Comparison of ENCODE assay signal across 1 cellular context in the genomic region with DNA sequence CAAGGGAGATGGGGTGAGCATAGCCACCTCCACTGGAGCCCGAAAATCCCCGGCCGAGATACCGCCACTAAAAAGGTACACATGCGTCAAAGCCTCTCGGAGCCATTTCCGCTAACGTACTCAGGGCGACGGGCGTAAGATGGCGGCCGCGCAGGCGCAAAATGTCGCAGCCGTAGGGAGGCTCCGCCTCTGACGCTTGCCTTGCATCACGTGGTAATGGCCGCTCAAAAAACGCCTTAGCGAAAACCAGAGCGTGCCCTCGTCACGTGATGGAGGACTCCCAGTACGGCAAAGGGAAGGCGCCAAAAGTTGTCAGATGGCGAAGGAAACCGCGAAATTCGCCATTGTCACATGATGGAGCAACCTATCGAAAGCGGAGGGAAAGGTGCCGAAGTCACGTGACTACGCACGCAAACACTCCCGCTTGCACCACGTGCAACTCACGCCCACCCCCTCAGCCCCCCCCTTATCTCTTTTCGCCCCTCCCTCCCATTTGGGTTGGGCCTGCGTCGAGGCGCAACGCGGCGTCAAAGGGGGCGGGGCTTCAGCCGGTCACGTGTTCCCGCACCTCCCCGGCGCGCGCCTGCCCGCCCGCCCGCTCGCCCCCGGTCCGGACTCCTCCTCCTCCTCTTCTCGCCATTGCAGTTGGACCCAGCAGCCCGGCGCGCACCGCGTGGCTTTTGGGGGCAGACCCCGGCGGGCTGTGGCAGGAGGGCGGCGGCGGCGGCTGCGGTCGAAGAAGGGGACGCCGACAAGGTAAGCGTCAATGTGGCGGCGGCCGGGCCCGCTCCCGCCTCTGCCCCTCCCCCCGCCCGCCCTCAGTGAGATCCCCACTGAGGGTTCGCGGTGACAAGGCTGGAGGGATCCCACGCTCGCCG.
TF ChIP-seq lines count a peak whose summit lies in the region.

Gene ILF3 (plus strand): TSS at position 615 of the 878 bp plus-strand sequence. CDS start 16,260 bp downstream, outside the sequence.

TF ChIP-seq in GM12878, 131 proteins besides CTCF, POLR2A, EP300 and RAD21 (continued from another document and continues in another):
- TF ChIP-seq PKNOX1 (IDR thresholded peaks at IDR 0.05) (peak; percentile 75), IKZF2 (IDR thresholded peaks at IDR 0.05) (peak in 1 of 2 experiments; percentile 41; a peak in 1 of 4 replicates), RBBP5 (conservative IDR thresholded peaks at IDR 0.05) (no peak), ZNF384 (IDR thresholded peaks at IDR 0.05; ENCODE audit: borderline replicate concordance, low read depth, low read length) (no peak; the same call in 1 of the 2 replicates), SPI1 (IDR thresholded peaks at IDR 0.05; ENCODE audit: borderline replicate concordance, insufficient read depth, low read depth, low read length) (peak; percentile 10; the same call in 1 of the 2 replicates), EED (IDR thresholded peaks at IDR 0.05; ENCODE audit: low read depth) (no peak), FOS (IDR thresholded peaks at IDR 0.05; ENCODE audit: borderline replicate concordance, extremely low read depth, insufficient read length) (peak; percentile 46), ZNF207 (IDR thresholded peaks at IDR 0.05; ENCODE audit: borderline replicate concordance) (peak; percentile 66; the same call in 1 of the 2 replicates), ZSCAN29 (IDR thresholded peaks at IDR 0.05) (no peak), CHD4 (IDR thresholded peaks at IDR 0.05) (no peak), NRF1 (conservative IDR thresholded peaks at IDR 0.05; ENCODE audit: low read depth, low read length) (peak; percentile 76), EGR1 (IDR thresholded peaks at IDR 0.05; ENCODE audit: borderline replicate concordance in 1 of 2, low read depth in 2 of 2, low read length in 2 of 2) (peak; percentile 6 to 79), BACH1 (IDR thresholded peaks at IDR 0.05; ENCODE audit: borderline replicate concordance) (peak; percentile 8; the same call in 1 of the 2 replicates), ZNF217 (IDR thresholded peaks at IDR 0.05) (no peak), E2F8 (IDR thresholded peaks at IDR 0.05; ENCODE audit: low read depth, partially characterized antibody) (peak; percentile 92), TARDBP (IDR thresholded peaks at IDR 0.05; ENCODE audit: borderline replicate concordance) (peak; percentile 88), PRDM15 (CRISPR knock-in tag; IDR thresholded peaks at IDR 0.05) (peak; percentile 97), NFYA (IDR thresholded peaks at IDR 0.05; ENCODE audit: borderline replicate concordance, low read depth, low read length) (no peak), FOXM1 (IDR thresholded peaks at IDR 0.05; ENCODE audit: low read depth, low read length) (no peak), SREBF1 (IDR thresholded peaks at IDR 0.05; ENCODE audit: low read length) (peak; percentile 92), TBL1XR1 (IDR thresholded peaks at IDR 0.05; ENCODE audit: low read depth, low read length) (peak; percentile 58), MXI1 (IDR thresholded peaks at IDR 0.05; ENCODE audit: low read depth, low read length) (peak; percentile 96), ZNF24 (IDR thresholded peaks at IDR 0.05) (no peak), NFXL1 (IDR thresholded peaks at IDR 0.05; ENCODE audit: borderline replicate concordance) (no peak), POLR2AphosphoS2 (IDR thresholded peaks at IDR 0.05; ENCODE audit: low read depth, low read length) (no peak; the same call in 1 of the 2 replicates), SUZ12 (IDR thresholded peaks at IDR 0.05; ENCODE audit: unreplicated experiment) (no peak)
- TF ChIP-seq, protein P1, sequence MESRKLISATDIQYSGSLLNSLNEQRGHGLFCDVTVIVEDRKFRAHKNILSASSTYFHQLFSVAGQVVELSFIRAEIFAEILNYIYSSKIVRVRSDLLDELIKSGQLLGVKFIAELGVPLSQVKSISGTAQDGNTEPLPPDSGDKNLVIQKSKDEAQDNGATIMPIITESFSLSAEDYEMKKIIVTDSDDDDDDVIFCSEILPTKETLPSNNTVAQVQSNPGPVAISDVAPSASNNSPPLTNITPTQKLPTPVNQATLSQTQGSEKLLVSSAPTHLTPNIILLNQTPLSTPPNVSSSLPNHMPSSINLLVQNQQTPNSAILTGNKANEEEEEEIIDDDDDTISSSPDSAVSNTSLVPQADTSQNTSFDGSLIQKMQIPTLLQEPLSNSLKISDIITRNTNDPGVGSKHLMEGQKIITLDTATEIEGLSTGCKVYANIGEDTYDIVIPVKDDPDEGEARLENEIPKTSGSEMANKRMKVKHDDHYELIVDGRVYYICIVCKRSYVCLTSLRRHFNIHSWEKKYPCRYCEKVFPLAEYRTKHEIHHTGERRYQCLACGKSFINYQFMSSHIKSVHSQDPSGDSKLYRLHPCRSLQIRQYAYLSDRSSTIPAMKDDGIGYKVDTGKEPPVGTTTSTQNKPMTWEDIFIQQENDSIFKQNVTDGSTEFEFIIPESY (IDR thresholded peaks at IDR 0.05), result no peak
- TF ChIP-seq, protein P2, sequence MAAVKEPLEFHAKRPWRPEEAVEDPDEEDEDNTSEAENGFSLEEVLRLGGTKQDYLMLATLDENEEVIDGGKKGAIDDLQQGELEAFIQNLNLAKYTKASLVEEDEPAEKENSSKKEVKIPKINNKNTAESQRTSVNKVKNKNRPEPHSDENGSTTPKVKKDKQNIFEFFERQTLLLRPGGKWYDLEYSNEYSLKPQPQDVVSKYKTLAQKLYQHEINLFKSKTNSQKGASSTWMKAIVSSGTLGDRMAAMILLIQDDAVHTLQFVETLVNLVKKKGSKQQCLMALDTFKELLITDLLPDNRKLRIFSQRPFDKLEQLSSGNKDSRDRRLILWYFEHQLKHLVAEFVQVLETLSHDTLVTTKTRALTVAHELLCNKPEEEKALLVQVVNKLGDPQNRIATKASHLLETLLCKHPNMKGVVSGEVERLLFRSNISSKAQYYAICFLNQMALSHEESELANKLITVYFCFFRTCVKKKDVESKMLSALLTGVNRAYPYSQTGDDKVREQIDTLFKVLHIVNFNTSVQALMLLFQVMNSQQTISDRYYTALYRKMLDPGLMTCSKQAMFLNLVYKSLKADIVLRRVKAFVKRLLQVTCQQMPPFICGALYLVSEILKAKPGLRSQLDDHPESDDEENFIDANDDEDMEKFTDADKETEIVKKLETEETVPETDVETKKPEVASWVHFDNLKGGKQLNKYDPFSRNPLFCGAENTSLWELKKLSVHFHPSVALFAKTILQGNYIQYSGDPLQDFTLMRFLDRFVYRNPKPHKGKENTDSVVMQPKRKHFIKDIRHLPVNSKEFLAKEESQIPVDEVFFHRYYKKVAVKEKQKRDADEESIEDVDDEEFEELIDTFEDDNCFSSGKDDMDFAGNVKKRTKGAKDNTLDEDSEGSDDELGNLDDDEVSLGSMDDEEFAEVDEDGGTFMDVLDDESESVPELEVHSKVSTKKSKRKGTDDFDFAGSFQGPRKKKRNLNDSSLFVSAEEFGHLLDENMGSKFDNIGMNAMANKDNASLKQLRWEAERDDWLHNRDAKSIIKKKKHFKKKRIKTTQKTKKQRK (IDR thresholded peaks at IDR 0.05; ENCODE audit: low read depth, low read length), result no peak
- TF ChIP-seq, protein P3, sequence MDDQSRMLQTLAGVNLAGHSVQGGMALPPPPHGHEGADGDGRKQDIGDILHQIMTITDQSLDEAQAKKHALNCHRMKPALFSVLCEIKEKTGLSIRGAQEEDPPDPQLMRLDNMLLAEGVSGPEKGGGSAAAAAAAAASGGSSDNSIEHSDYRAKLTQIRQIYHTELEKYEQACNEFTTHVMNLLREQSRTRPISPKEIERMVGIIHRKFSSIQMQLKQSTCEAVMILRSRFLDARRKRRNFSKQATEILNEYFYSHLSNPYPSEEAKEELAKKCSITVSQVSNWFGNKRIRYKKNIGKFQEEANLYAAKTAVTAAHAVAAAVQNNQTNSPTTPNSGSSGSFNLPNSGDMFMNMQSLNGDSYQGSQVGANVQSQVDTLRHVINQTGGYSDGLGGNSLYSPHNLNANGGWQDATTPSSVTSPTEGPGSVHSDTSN (IDR thresholded peaks at IDR 0.05; ENCODE audit: insufficient replicate concordance, low read depth, low read length), result no peak
- TF ChIP-seq, protein P4, sequence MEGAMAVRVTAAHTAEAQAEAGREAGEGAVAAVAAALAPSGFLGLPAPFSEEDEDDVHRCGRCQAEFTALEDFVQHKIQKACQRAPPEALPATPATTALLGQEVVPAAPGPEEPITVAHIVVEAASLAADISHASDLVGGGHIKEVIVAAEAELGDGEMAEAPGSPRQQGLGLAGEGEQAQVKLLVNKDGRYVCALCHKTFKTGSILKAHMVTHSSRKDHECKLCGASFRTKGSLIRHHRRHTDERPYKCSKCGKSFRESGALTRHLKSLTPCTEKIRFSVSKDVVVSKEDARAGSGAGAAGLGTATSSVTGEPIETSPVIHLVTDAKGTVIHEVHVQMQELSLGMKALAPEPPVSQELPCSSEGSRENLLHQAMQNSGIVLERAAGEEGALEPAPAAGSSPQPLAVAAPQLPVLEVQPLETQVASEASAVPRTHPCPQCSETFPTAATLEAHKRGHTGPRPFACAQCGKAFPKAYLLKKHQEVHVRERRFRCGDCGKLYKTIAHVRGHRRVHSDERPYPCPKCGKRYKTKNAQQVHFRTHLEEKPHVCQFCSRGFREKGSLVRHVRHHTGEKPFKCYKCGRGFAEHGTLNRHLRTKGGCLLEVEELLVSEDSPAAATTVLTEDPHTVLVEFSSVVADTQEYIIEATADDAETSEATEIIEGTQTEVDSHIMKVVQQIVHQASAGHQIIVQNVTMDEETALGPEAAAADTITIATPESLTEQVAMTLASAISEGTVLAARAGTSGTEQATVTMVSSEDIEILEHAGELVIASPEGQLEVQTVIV (IDR thresholded peaks at IDR 0.05; ENCODE audit: borderline replicate concordance, partially characterized antibody), result peak; percentile 86
- TF ChIP-seq, protein P5, sequence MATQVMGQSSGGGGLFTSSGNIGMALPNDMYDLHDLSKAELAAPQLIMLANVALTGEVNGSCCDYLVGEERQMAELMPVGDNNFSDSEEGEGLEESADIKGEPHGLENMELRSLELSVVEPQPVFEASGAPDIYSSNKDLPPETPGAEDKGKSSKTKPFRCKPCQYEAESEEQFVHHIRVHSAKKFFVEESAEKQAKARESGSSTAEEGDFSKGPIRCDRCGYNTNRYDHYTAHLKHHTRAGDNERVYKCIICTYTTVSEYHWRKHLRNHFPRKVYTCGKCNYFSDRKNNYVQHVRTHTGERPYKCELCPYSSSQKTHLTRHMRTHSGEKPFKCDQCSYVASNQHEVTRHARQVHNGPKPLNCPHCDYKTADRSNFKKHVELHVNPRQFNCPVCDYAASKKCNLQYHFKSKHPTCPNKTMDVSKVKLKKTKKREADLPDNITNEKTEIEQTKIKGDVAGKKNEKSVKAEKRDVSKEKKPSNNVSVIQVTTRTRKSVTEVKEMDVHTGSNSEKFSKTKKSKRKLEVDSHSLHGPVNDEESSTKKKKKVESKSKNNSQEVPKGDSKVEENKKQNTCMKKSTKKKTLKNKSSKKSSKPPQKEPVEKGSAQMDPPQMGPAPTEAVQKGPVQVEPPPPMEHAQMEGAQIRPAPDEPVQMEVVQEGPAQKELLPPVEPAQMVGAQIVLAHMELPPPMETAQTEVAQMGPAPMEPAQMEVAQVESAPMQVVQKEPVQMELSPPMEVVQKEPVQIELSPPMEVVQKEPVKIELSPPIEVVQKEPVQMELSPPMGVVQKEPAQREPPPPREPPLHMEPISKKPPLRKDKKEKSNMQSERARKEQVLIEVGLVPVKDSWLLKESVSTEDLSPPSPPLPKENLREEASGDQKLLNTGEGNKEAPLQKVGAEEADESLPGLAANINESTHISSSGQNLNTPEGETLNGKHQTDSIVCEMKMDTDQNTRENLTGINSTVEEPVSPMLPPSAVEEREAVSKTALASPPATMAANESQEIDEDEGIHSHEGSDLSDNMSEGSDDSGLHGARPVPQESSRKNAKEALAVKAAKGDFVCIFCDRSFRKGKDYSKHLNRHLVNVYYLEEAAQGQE (IDR thresholded peaks at IDR 0.05; ENCODE audit: low read depth, low read length), result 0 out of 2 replicates have a peak, but pooled peaks have one; percentile 18
